In the genomic region with DNA sequence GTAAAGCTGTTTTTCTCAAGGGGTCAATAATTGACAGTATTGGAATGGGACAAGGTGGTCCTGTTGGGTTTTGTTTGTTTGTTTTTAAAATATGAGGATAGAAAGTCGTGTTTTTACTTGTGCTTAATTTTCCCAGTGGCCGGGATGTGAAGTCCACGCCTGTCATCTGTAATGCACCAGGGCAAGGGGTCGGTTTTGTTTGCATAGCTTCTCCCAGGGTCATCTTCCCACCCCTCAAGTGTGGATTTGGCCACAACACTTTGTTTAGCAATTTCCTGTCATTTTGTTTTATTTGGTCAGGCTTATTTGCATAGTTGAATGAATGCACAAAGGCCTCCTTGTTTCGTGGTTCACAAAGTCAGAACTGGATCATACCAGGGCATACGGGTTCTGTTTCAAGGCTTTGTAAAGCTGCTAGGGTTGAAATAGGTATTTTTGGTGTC, we compare ENCODE assay signal across 12 cellular contexts. TPM values are rescaled to one million over a fixed set of nuclear protein-coding genes. Genes with fewer than 3 reads are reported as not detected.
DNase-seq lines count a peak whose midpoint lies in the region; ATAC-seq and TF ChIP-seq lines count a peak whose summit lies in the region.
"Had no signal": no experiment of that assay in that cellular context is flagged by ENCODE, and none has a peak within 500 bp of the region (broad histone marks: within the 10 kb centered on the region; RNA-seq: fewer than 3 reads in every experiment).

No MANE protein-coding gene starts in this region.

- no peak overlapping the region for H3K14ac ChIP-seq in mesenchymal stem cell (ENCODE audit: low read length in 2 of 2)

- no peaks in the 10 kb centered on the region for H4K20me1 ChIP-seq in GM23248 (ENCODE audit: insufficient read depth)

- no peak overlapping the region for H2AK5ac ChIP-seq in mesenchymal stem cell (ENCODE audit: low read length, severe bottlenecking)

- H3K4me2 ChIP-seq in mesenchymal stem cell (ENCODE audit: low read length, poor library complexity, severe bottlenecking) (no peak overlapping the region), GM23248 (ENCODE audit: unreplicated experiment) (no peak overlapping the region)

- H3K18ac ChIP-seq in mesenchymal stem cell (ENCODE audit: low read depth in 1 of 2, low read length in 2 of 2): no peak overlapping the region

- H4K91ac ChIP-seq in mesenchymal stem cell (ENCODE audit: low read length): no peak overlapping the region

- DNase-seq in AG10803 (ENCODE audit: low read depth): peak; percentile 34
- peak in 1 of 4 donors; percentile 9 for DNase-seq in body of pancreas
- peak; percentile 64 for DNase-seq in mesenchymal stem cell
- no peak for DNase-seq in T-helper 1 cell
- DNase-seq in activated naive CD4-positive, alpha-beta T cell treated with anti-CD3 and anti-CD28 coated beads, Interleukin-2, amount 50 U/mL, for 72 hours (ENCODE audit: low spot score in 2 of 2): no peak
- DNase-seq in GM23248: no peak
- DNase-seq: activated T-cell treated with anti-CD3 and anti-CD28 coated beads, Interleukin-2, amount 50 U/mL, for 48 hours; left cardiac atrium had no signal

- no peak overlapping the region for H2AFZ ChIP-seq in mesenchymal stem cell (ENCODE audit: low read depth, low read length)
- H2AFZ ChIP-seq in GM23248: no peak overlapping the region

- no peak for TF ChIP-seq CTCF in AG10803 (conservative IDR thresholded peaks at IDR 0.05; ENCODE audit: low read length)
- no peak for TF ChIP-seq CTCF in body of pancreas (IDR thresholded peaks at IDR 0.05)

- peaks cover 11% of the 10 kb centered on the region for H3K79me1 ChIP-seq in mesenchymal stem cell (replicated peaks; ENCODE audit: low read length, poor library complexity, severe bottlenecking)

- in situ Hi-C loops in GM23248 (cut with MboI): no loop called here

- peaks cover 100% of the 10 kb centered on the region for H3K79me2 ChIP-seq in GM23248 (ENCODE audit: insufficient read depth)

- no peaks in the 10 kb centered on the region for H3K9me2 ChIP-seq in GM23248 (ENCODE audit: insufficient read depth)

- no peak overlapping the region for H2BK15ac ChIP-seq in mesenchymal stem cell (ENCODE audit: low read depth, poor library complexity, severe bottlenecking)

- H3K23ac ChIP-seq in mesenchymal stem cell (ENCODE audit: low read length in 2 of 2): no peak overlapping the region

- no peak for TF ChIP-seq POLR2A in body of pancreas (IDR thresholded peaks at IDR 0.05)

- no peaks in the 10 kb centered on the region for H3K27me3 ChIP-seq in body of pancreas
- H3K27me3 ChIP-seq in mesenchymal stem cell (ENCODE audit: control insufficient read depth in 1 of 2, insufficient read depth in 1 of 2, low read length in 2 of 2): no peaks in the 10 kb centered on the region
- H3K27me3 ChIP-seq in GM23248 (replicated peaks; ENCODE audit: insufficient read depth): no peaks in the 10 kb centered on the region
- H3K27me3 ChIP-seq: gastroesophageal sphincter had no signal

- peaks cover 6 to 49% of the 10 kb centered on the region in 2 donors for H3K36me3 Mint-ChIP-seq in activated naive CD4-positive, alpha-beta T cell treated with anti-CD3 and anti-CD28 coated beads, Interleukin-2, amount 50 U/mL, for 72 hours

- intact Hi-C loops in body of pancreas (cut with DNase I): no loop called here

- H3K9me3 ChIP-seq in body of pancreas (no peaks in the 10 kb centered on the region), mesenchymal stem cell (ENCODE audit: control insufficient read depth, low read length) (no peaks in the 10 kb centered on the region), GM23248 (ENCODE audit: low read depth) (no peaks in the 10 kb centered on the region)
- H3K9me3 ChIP-seq: gastroesophageal sphincter had no signal

- peaks cover 0 to 6% of the 10 kb centered on the region in 2 donors for H3K9me3 Mint-ChIP-seq in activated naive CD4-positive, alpha-beta T cell treated with anti-CD3 and anti-CD28 coated beads, Interleukin-2, amount 50 U/mL, for 72 hours
- H3K9me3 Mint-ChIP-seq: central memory CD8-positive, alpha-beta T cell had no signal

- H3K27ac Mint-ChIP-seq in activated naive CD4-positive, alpha-beta T cell treated with anti-CD3 and anti-CD28 coated beads, Interleukin-2, amount 50 U/mL, for 72 hours: no peak overlapping the region

- H2BK12ac ChIP-seq in mesenchymal stem cell (ENCODE audit: low read length in 2 of 2): peak overlapping the region in 1 of 2 experiments; percentile 98

- H3K4me1 ChIP-seq in body of pancreas: peaks cover 50% of the 10 kb centered on the region
- peaks cover 30% of the 10 kb centered on the region for H3K4me1 ChIP-seq in mesenchymal stem cell (ENCODE audit: control insufficient read depth, insufficient read depth, low read depth, low read length)
- peaks cover 40% of the 10 kb centered on the region for H3K4me1 ChIP-seq in GM23248 (ENCODE audit: insufficient read depth)

- no peak overlapping the region for H3K9ac ChIP-seq in mesenchymal stem cell (ENCODE audit: low read length)
- no peak overlapping the region for H3K9ac ChIP-seq in GM23248

- H3K4me3 ChIP-seq in AG10803 (ENCODE audit: low read length) (no peak overlapping the region), body of pancreas (no peak overlapping the region), mesenchymal stem cell (ENCODE audit: insufficient read depth in 1 of 2, low read depth in 1 of 2, low read length in 2 of 2) (no peak overlapping the region), GM23248 (no peak overlapping the region)
- H3K4me3 ChIP-seq: gastroesophageal sphincter had no signal

- WGBS in body of pancreas, 2 donors: 58 to 67% methylated on average over 6 of the region's 6 CpGs
- 45% methylated on average over 6 of the region's 6 CpGs for WGBS in mesenchymal stem cell
- 87 to 90% methylated on average over 6 of the region's 6 CpGs for WGBS in GM23248 (ENCODE audit: low coverage in 1 of 2, low lambda C conversion rate in 2 of 2, missing lambda C conversion rate in 2 of 2), 2 experiments

- H3F3A ChIP-seq in GM23248 (ENCODE audit: insufficient read depth): peaks cover 19% of the 10 kb centered on the region

- H3K4ac ChIP-seq in mesenchymal stem cell (ENCODE audit: low read depth in 1 of 2, low read length in 2 of 2): no peak overlapping the region

- H2BK5ac ChIP-seq in mesenchymal stem cell (ENCODE audit: low read depth, low read length, poor library complexity, severe bottlenecking): no peak overlapping the region

- no peak overlapping the region for H2BK120ac ChIP-seq in mesenchymal stem cell (ENCODE audit: low read depth, low read length)

- H3K36me3 ChIP-seq in body of pancreas (replicated peaks in 1 of 2; ENCODE audit: insufficient read depth in 1 of 2, low read depth in 2 of 2): no peaks in the 10 kb centered on the region
- peaks cover 19 to 32% of the 10 kb centered on the region in 2 experiments for H3K36me3 ChIP-seq in mesenchymal stem cell (ENCODE audit: control insufficient read depth in 1 of 2, insufficient read depth in 2 of 2, low read depth in 1 of 2, low read length in 2 of 2)
- no peaks in the 10 kb centered on the region for H3K36me3 ChIP-seq in GM23248 (ENCODE audit: low read depth)
- H3K36me3 ChIP-seq: gastroesophageal sphincter had no signal

- peak; percentile 39 for ATAC-seq in HG03432 (IDR thresholded peaks at IDR 0.05; ENCODE audit: unreplicated experiment)
- peak; percentile 73 for ATAC-seq in body of pancreas
- ATAC-seq in activated naive CD4-positive, alpha-beta T cell treated with anti-CD3 and anti-CD28 coated beads, Interleukin-2, amount 50 U/mL, for 72 hours: no peak
- ATAC-seq in SK-N-SH treated with all-trans-retinoic acid at 6 μM for 48 hours: no peak
- ATAC-seq: gastroesophageal sphincter, left cardiac atrium had no signal

- H4K8ac ChIP-seq in mesenchymal stem cell (ENCODE audit: low read length): no peak overlapping the region

- peak overlapping the region; percentile 23 to 78 (median 74) for H3K27ac ChIP-seq in body of pancreas
- no peak overlapping the region for H3K27ac ChIP-seq in mesenchymal stem cell (ENCODE audit: low read length, poor library complexity, severe bottlenecking)
- no peak overlapping the region for H3K27ac ChIP-seq in GM23248
- H3K27ac ChIP-seq: gastroesophageal sphincter had no signal

TF ChIP-seq in SK-N-SH treated with all-trans-retinoic acid at 6 μM for 48 hours, 23 proteins besides CTCF, POLR2A, EP300 and RAD21 (continues in another document):
- no peak for TF ChIP-seq ZC3H10 (CRISPR knock-in tag; IDR thresholded peaks at IDR 0.05)
- TF ChIP-seq ESRRG (CRISPR knock-in tag; IDR thresholded peaks at IDR 0.05): no peak
- no peak for TF ChIP-seq OSR1 (CRISPR knock-in tag; IDR thresholded peaks at IDR 0.05)
- no peak for TF ChIP-seq ARNTL (CRISPR knock-in tag; IDR thresholded peaks at IDR 0.05; ENCODE audit: borderline replicate concordance, low read depth)
- no peak for TF ChIP-seq ISL1 (CRISPR knock-in tag; IDR thresholded peaks at IDR 0.05)
- TF ChIP-seq, protein P1, sequence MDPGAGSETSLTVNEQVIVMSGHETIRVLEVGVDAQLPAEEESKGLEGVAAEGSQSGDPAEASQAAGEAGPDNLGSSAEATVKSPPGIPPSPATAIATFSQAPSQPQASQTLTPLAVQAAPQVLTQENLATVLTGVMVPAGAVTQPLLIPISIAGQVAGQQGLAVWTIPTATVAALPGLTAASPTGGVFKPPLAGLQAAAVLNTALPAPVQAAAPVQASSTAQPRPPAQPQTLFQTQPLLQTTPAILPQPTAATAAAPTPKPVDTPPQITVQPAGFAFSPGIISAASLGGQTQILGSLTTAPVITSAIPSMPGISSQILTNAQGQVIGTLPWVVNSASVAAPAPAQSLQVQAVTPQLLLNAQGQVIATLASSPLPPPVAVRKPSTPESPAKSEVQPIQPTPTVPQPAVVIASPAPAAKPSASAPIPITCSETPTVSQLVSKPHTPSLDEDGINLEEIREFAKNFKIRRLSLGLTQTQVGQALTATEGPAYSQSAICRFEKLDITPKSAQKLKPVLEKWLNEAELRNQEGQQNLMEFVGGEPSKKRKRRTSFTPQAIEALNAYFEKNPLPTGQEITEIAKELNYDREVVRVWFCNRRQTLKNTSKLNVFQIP (CRISPR knock-in tag; IDR thresholded peaks at IDR 0.05; ENCODE audit: borderline replicate concordance, low read depth): no peak
- no peak for TF ChIP-seq PPARA (CRISPR knock-in tag; IDR thresholded peaks at IDR 0.05; ENCODE audit: borderline replicate concordance)
- no peak for TF ChIP-seq ZNF8 (CRISPR knock-in tag; IDR thresholded peaks at IDR 0.05)
- no peak for TF ChIP-seq ZFP30 (CRISPR knock-in tag; IDR thresholded peaks at IDR 0.05)

RNA-seq across cellular contexts. Expression of a gene that starts 29.8 kb away (rescaled TPM):
- total RNA-seq in body of pancreas: 10 to 100 TPM; 12.2 to 14.8 TPM
- 14.0 TPM for polyA plus RNA-seq in mesenchymal stem cell (2013, experiment 1 of 2)
- polyA plus RNA-seq in mesenchymal stem cell (2013, experiment 2 of 2): 12.9 TPM
- 10 to 100 TPM; 31.6 to 51.7 TPM for total RNA-seq in activated naive CD4-positive, alpha-beta T cell treated with anti-CD3 and anti-CD28 coated beads, Interleukin-2, amount 50 U/mL, for 72 hours
- total RNA-seq in GM23248 (2014; rRNA removed; shearing (Covaris generic)): 25.3 and 28.6 TPM in 2 replicates
- 17.6 and 20.5 TPM in 2 replicates for polyA plus RNA-seq in GM23248 (2016; fragmentation: Nextera tagmentation; extraction: Ambion mirVana)

Comparison
In these comparisons a context has a peak if more than half of its experiments do, and no peak if none do; other contexts are left out.
1. DNase-seq: peak in AG10803 (single experiment) and mesenchymal stem cell (single experiment); none in T-helper 1 cell (0 of 5), activated naive CD4-positive, alpha-beta T cell treated with anti-CD3 and anti-CD28 coated beads, Interleukin-2, amount 50 U/mL, for 72 hours (0 of 2) and GM23248 (single experiment).
2. ATAC-seq: peak in HG03432 (single experiment) and body of pancreas (single experiment); none in activated naive CD4-positive, alpha-beta T cell treated with anti-CD3 and anti-CD28 coated beads, Interleukin-2, amount 50 U/mL, for 72 hours (0 of 2) and SK-N-SH treated with all-trans-retinoic acid at 6 μM for 48 hours (single experiment).
3. H3K27ac ChIP-seq: peak in body of pancreas (4 of 4); none in mesenchymal stem cell (single experiment) and GM23248 (single experiment).